In genomic region chr6:151445482-151445881, GRCh38 we compare ENCODE assay signal across 9 cellular contexts. TPM values are rescaled to one million over a fixed set of nuclear protein-coding genes. Genes with fewer than 3 reads are reported as not detected.
DNase-seq lines count a peak whose midpoint lies in the region; ATAC-seq and TF ChIP-seq lines count a peak whose summit lies in the region.
"Had no signal": no experiment of that assay in that cellular context is flagged by ENCODE, and none has a peak within 500 bp of the region (broad histone marks: within the 10 kb centered on the region; RNA-seq: fewer than 3 reads in every experiment).

No MANE protein-coding gene starts in this region.

- H3K9me3 ChIP-seq in thyroid gland (no peaks in the 10 kb centered on the region), mucosa of descending colon (no peaks in the 10 kb centered on the region), colonic mucosa (no peaks in the 10 kb centered on the region)

- no peak for TF ChIP-seq CTCF in choroid plexus epithelial cell (conservative IDR thresholded peaks at IDR 0.05; ENCODE audit: low read depth, low read length)
- TF ChIP-seq CTCF in thyroid gland (IDR thresholded peaks at IDR 0.05): no peak
- no peak for TF ChIP-seq CTCF in mucosa of descending colon (IDR thresholded peaks at IDR 0.05)
- no peak for TF ChIP-seq CTCF in colonic mucosa (IDR thresholded peaks at IDR 0.05)

- no peaks in the 10 kb centered on the region for H3K27me3 ChIP-seq in thyroid gland
- no peaks in the 10 kb centered on the region for H3K27me3 ChIP-seq in colonic mucosa

- WGBS in thyroid gland, 2 donors: 21 to 34% methylated on average over 5 of the region's 5 CpGs

- H3K4me3 ChIP-seq in choroid plexus epithelial cell (ENCODE audit: low read depth, low read length): no peak overlapping the region
- no peak overlapping the region for H3K4me3 ChIP-seq in thyroid gland (replicated peaks in 1 of 3)
- no peak overlapping the region for H3K4me3 ChIP-seq in mucosa of descending colon
- no peak overlapping the region for H3K4me3 ChIP-seq in colonic mucosa

- no peaks in the 10 kb centered on the region for H3K36me3 ChIP-seq in thyroid gland
- H3K36me3 ChIP-seq in mucosa of descending colon (ENCODE audit: low read depth): no peaks in the 10 kb centered on the region
- H3K36me3 ChIP-seq in colonic mucosa: no peaks in the 10 kb centered on the region

- peaks cover 33 to 59% of the 10 kb centered on the region in 2 donors for H3K4me1 ChIP-seq in thyroid gland
- H3K4me1 ChIP-seq in mucosa of descending colon (ENCODE audit: low read depth): no peaks in the 10 kb centered on the region
- H3K4me1 ChIP-seq in colonic mucosa: no peaks in the 10 kb centered on the region

- no peak overlapping the region for H3K9ac ChIP-seq in colonic mucosa (ENCODE audit: low read depth in 2 of 2, low read length in 2 of 2)

- H3K27ac ChIP-seq in thyroid gland (peak overlapping the region; percentile 60 to 88 (median 85)), colonic mucosa (no peak overlapping the region)

- peak; percentile 84 for DNase-seq in M059J (ENCODE audit: low read depth)
- DNase-seq in choroid plexus epithelial cell (ENCODE audit: low read depth): peak; percentile 94
- peak; percentile 43 for DNase-seq in kidney glomerular epithelial cell (lab: John Stamatoyannopoulos, UW)
- no peak for DNase-seq in thyroid gland
- no peak for DNase-seq in mucosa of descending colon
- DNase-seq in SKM-1 treated with dmso at 0.1 percent for 144 hours (lab: John Stamatoyannopoulos, UW; ENCODE audit: unreplicated experiment): no peak
- DNase-seq in colonic mucosa: no peak
- DNase-seq: NCI-H1436 treated with DMSO at 0.1 percent for 48 hours had no signal

- intact Hi-C loops in thyroid gland (cut with DNase I) (no loop called here), mucosa of descending colon (cut with DNase I, micrococcal nuclease) (no loop called here), colonic mucosa (cut with DNase I) (no loop called here)

- ATAC-seq in GM21825 (IDR thresholded peaks at IDR 0.05; ENCODE audit: unreplicated experiment) (no peak), mucosa of descending colon (no peak)

- TF ChIP-seq POLR2A in thyroid gland (IDR thresholded peaks at IDR 0.05): no peak

RNA-seq across cellular contexts. Expression of gene RMND1, which starts 6.4 kb away (rescaled TPM):
- 28.8 and 35.2 TPM in 2 replicates for total RNA-seq in M059J (2014; rRNA removed; shearing (Covaris generic))
- total RNA-seq in thyroid gland: 10 to 100 TPM; 30.2 to 48.5 (median 43.4) TPM
- total RNA-seq in mucosa of descending colon: 10 to 100 TPM; 16.5 to 25.6 (median 21.0) TPM
- total RNA-seq in colonic mucosa: 10 to 100 TPM; 20.3 to 20.4 TPM

RNA-seq across cellular contexts. Expression of gene CCDC170, which starts 48.3 kb away (rescaled TPM):
- not detected in 2 replicates for total RNA-seq in M059J (2014; rRNA removed; shearing (Covaris generic))
- total RNA-seq in thyroid gland (1 to 10 TPM; 3.4 to 6.9 (median 4.2) TPM), mucosa of descending colon (1 to 10 TPM in 2 of 3 donors, under 1 TPM in 1; 0.87 to 2.7 (median 1.7) TPM), colonic mucosa (under 1 TPM; 0.77 to 0.86 TPM)

RNA-seq across cellular contexts. Expression of gene ZBTB2, which starts 54.1 kb away (rescaled TPM):
- total RNA-seq in M059J (2014; rRNA removed; shearing (Covaris generic)): 24.5 and 26.4 TPM in 2 replicates
- 10 to 100 TPM; 17.9 to 27.2 (median 25.9) TPM for total RNA-seq in thyroid gland
- 10 to 100 TPM in 2 of 3 donors, 1 to 10 TPM in 1; 8.1 to 13.3 (median 11.0) TPM for total RNA-seq in mucosa of descending colon
- total RNA-seq in colonic mucosa: 10 to 100 TPM in 1 of 2 donors, 1 to 10 TPM in 1; 9.6 to 13.7 TPM

Comparison
In these comparisons a context has a peak if more than half of its experiments do, and no peak if none do; other contexts are left out.
1. DNase-seq: peak in M059J (single experiment), choroid plexus epithelial cell (single experiment) and kidney glomerular epithelial cell (single experiment); none in thyroid gland (0 of 2), mucosa of descending colon (0 of 3), SKM-1 treated with dmso at 0.1 percent for 144 hours (single experiment) and colonic mucosa (single experiment).